ENCODE assay signal across 8 cellular contexts in genomic region chr7:29609162-29610030, GRCh38. TPM values are rescaled to one million over a fixed set of nuclear protein-coding genes. Genes with fewer than 3 reads are reported as not detected.
DNase-seq lines count a peak whose midpoint lies in the region; ATAC-seq, FAIRE-seq and TF ChIP-seq lines count a peak whose summit lies in the region.

No MANE protein-coding gene starts in this region.

- ATAC-seq in aorta (ENCODE audit: low FRiP score), result no peak

- TF ChIP-seq POLR2A in H54 (IDR thresholded peaks at IDR 0.05; ENCODE audit: low read depth, low read length), result no peak

- no peaks in the 10 kb centered on the region for H3K36me3 ChIP-seq in aorta (ENCODE audit: control insufficient read depth in 1 of 2, insufficient read depth in 2 of 2, low read length in 1 of 2)

- H3K27ac ChIP-seq in aorta (ENCODE audit: low read depth in 1 of 2, low read length in 2 of 2), result no peak overlapping the region

- H3K36me3 Mint-ChIP-seq in endothelial cell (ENCODE audit: low read depth, unreplicated experiment) (no peaks in the 10 kb centered on the region), osteocyte (ENCODE audit: unreplicated experiment) (no peaks in the 10 kb centered on the region)

- H3K4me3 ChIP-seq in aorta (ENCODE audit: low read length in 2 of 2), result no peak overlapping the region

- H3K27ac Mint-ChIP-seq in endothelial cell (ENCODE audit: unreplicated experiment) (no peak overlapping the region), osteocyte (ENCODE audit: unreplicated experiment) (no peak overlapping the region)

- DNase-seq in H54 (ENCODE audit: insufficient read length, low spot score), result peak; percentile 58
- DNase-seq in NCI-H526 treated with DMSO at 0.1 percent for 48 hours (lab: John Stamatoyannopoulos, UW), result peak; percentile 50
- peak; percentile 16 for DNase-seq in endothelial cell (ENCODE audit: low spot score)
- DNase-seq in osteocyte (ENCODE audit: extremely low spot score, unreplicated experiment), result no peak
- DNase-seq in aorta, result no peak
- no peak for DNase-seq in amniotic stem cell (lab: John Stamatoyannopoulos, UW)
- no peak for DNase-seq in NCI-H446 treated with DMSO at 0.1 percent for 48 hours (lab: John Stamatoyannopoulos, UW)
- no peak for DNase-seq in NCI-H2227 (lab: John Stamatoyannopoulos, UW; ENCODE audit: unreplicated experiment)

- H3K4me1 ChIP-seq in aorta (ENCODE audit: control insufficient read depth in 1 of 2, insufficient read depth in 2 of 2, low read length in 2 of 2), result peaks cover 0 to 2% of the 10 kb centered on the region in 2 donors

- H3K9me3 Mint-ChIP-seq in endothelial cell (ENCODE audit: unreplicated experiment) (no peaks in the 10 kb centered on the region), osteocyte (ENCODE audit: unreplicated experiment) (peaks cover 7% of the 10 kb centered on the region)

- 57 to 62% methylated on average over 15 of the region's 15 CpGs for WGBS in aorta, 2 donors

- H3K4me1 Mint-ChIP-seq in endothelial cell (ENCODE audit: unreplicated experiment) (peaks cover 3% of the 10 kb centered on the region), osteocyte (ENCODE audit: unreplicated experiment) (peaks cover 59% of the 10 kb centered on the region)

- TF ChIP-seq CTCF in endothelial cell (IDR thresholded peaks at IDR 0.05; ENCODE audit: unreplicated experiment) (peak; percentile 78), osteocyte (IDR thresholded peaks at IDR 0.05) (peak; percentile 57)

- intact Hi-C loops in aorta (cut with DNase I), result no loop called here

- peak; percentile 75 for FAIRE-seq in H54 (lab: Jason Lieb, UNC)

- H3K4me3 Mint-ChIP-seq in endothelial cell (ENCODE audit: unreplicated experiment), result no peak overlapping the region
- no peak overlapping the region for H3K4me3 Mint-ChIP-seq in osteocyte (ENCODE audit: unreplicated experiment)

- no peaks in the 10 kb centered on the region for H3K9me3 ChIP-seq in aorta (ENCODE audit: control insufficient read depth, low read length)

- H3K27me3 Mint-ChIP-seq in endothelial cell (ENCODE audit: unreplicated experiment), result peaks cover 2% of the 10 kb centered on the region
- H3K27me3 Mint-ChIP-seq in osteocyte (ENCODE audit: unreplicated experiment), result no peaks in the 10 kb centered on the region

- no peaks in the 10 kb centered on the region for H3K27me3 ChIP-seq in aorta (ENCODE audit: control insufficient read depth in 1 of 2, insufficient read depth in 2 of 2, low read length in 1 of 2)

RNA-seq across cellular contexts. Expression of gene PRR15, which starts 45.8 kb away (rescaled TPM):
- 2.9 TPM for total RNA-seq in endothelial cell (ENCODE audit: unreplicated experiment)
- total RNA-seq in osteocyte, result 0.73 and 1.6 TPM in 2 replicates
- total RNA-seq in aorta, result 1 to 10 TPM; 1.1 to 1.6 TPM
- 10 to 100 TPM in 1 of 2 donors, under 1 TPM in 1; 0.69 to 18.4 TPM for polyA plus RNA-seq in aorta

Comparison
In these comparisons a context has a peak if more than half of its experiments do, and no peak if none do; other contexts are left out.
1. DNase-seq: peak in H54 (single experiment), NCI-H526 treated with DMSO at 0.1 percent for 48 hours (single experiment) and endothelial cell (single experiment); none in osteocyte (single experiment), aorta (0 of 2), amniotic stem cell (single experiment), NCI-H446 treated with DMSO at 0.1 percent for 48 hours (single experiment) and NCI-H2227 (single experiment).